In genomic region chr3:138824114-138824506, GRCh38 we compare ENCODE assay signal across 18 cellular contexts. TPM values are rescaled to one million over a fixed set of nuclear protein-coding genes. Genes with fewer than 3 reads are reported as not detected.
A peak's percentile ranks its signal among the peaks of the same experiment; 100 is the strongest.
DNase-seq lines count a peak whose midpoint lies in the region; ATAC-seq, FAIRE-seq and TF ChIP-seq lines count a peak whose summit lies in the region.
"Had no signal": no experiment of that assay in that cellular context is flagged by ENCODE, and none has a peak within 500 bp of the region (broad histone marks: within the 10 kb centered on the region; RNA-seq: fewer than 3 reads in every experiment).

No MANE protein-coding gene starts in this region.

- H3K4me3 ChIP-seq in H1 (ENCODE audit: extremely low read depth in 1 of 4, insufficient read depth in 2 of 4, low read depth in 3 of 4, low read length in 4 of 4) (no peak overlapping the region), neutrophil (ENCODE audit: low read depth in 1 of 2, low read length in 1 of 2) (no peak overlapping the region)
- H3K4me3 ChIP-seq: psoas muscle had no signal

- H4K8ac ChIP-seq in H1 (ENCODE audit: extremely low read depth, insufficient read depth, low read length) = no peak overlapping the region

- peak; percentile 81 for DNase-seq in D341Med (ENCODE audit: low spot score)
- DNase-seq in NCI-H82 (lab: John Stamatoyannopoulos, UW) = peak; percentile 96
- no peak for DNase-seq in H1 (ENCODE audit: low read depth in 1 of 2, low spot score in 2 of 2)
- no peak for DNase-seq in NCI-H774 (lab: John Stamatoyannopoulos, UW)
- DNase-seq in pons (ENCODE audit: low spot score) = no peak
- DNase-seq in NCI-H146 treated with DMSO at 0.1 percent for 48 hours (lab: John Stamatoyannopoulos, UW; ENCODE audit: unreplicated experiment) = no peak
- DNase-seq: activated naive CD4-positive, alpha-beta T cell treated with anti-CD3 and anti-CD28 coated beads, Interleukin-2, amount 10 ng/mL, durations not matched to agents 7 days and 5 days; central memory CD4-positive, alpha-beta T cell; GDM1; NCI-H1105 treated with DMSO at 0.1 percent for 48 hours; psoas muscle; stimulated activated CD4-positive, alpha-beta T cell treated with anti-CD3 and anti-CD28 coated beads, Interleukin-4, amount 100 ng/mL, for 24 hours had no signal

- WGBS in H1 (ENCODE audit: extremely low coverage in 1 of 2, insufficient coverage in 1 of 2, insufficient read length in 1 of 2, insufficient replicate concordance in 2 of 2, low coverage in 1 of 2, low lambda C conversion rate in 2 of 2, missing lambda C conversion rate in 1 of 2), 2 experiments = 75% methylated on average over 1 of the region's 1 CpG; no CpG with 5 or more reads in 1 of the 2 experiments

- H2BK20ac ChIP-seq in H1 (ENCODE audit: low read length) = peak overlapping the region; percentile 61; the same call in 1 of the 2 replicates

- no peak overlapping the region for H3K56ac ChIP-seq in H1 (replicated peaks; ENCODE audit: insufficient read length, low read depth, low read length)

- H2BK12ac ChIP-seq in H1 (ENCODE audit: low read depth, low read length) = no peak overlapping the region

- H3K9ac ChIP-seq in H1 (replicated peaks in 1 of 4; ENCODE audit: extremely low read depth in 1 of 4, low read depth in 3 of 4, low read length in 3 of 4) = no peak overlapping the region

- peak overlapping the region; percentile 67; the same call in 1 of the 2 replicates for H3K27ac ChIP-seq in H1 (ENCODE audit: low read depth, low read length)
- peak overlapping the region; percentile 31 for H3K27ac ChIP-seq in neutrophil
- H3K27ac ChIP-seq: C4-2B, psoas muscle, VCaP had no signal

- no peaks in the 10 kb centered on the region for H3K23me2 ChIP-seq in H1 (ENCODE audit: low read depth, low read length)

- no peak for TF ChIP-seq CTCF in H1 (IDR thresholded peaks at IDR 0.05; ENCODE audit: control extremely low read depth in 1 of 3, insufficient read depth in 1 of 3, low read depth in 1 of 3, low read length in 3 of 3)
- TF ChIP-seq CTCF in neutrophil (IDR thresholded peaks at IDR 0.05) = no peak

- H2AK5ac ChIP-seq in H1 (ENCODE audit: low read depth, low read length) = no peak overlapping the region

- no peak overlapping the region for H2BK120ac ChIP-seq in H1 (replicated peaks; ENCODE audit: low read depth, low read length)

- POLR2A ChIA-PET in H1 (lab: Charles Lee; ENCODE audit: partially characterized antibody) = interaction anchor here (0.7 to 3.1 kb wide), 6 partner anchors 11 to 91 kb away, joined by 3 to 16 read pairs (median 4); partner anchors contain the start of gene PIK3CB

- CTCF ChIA-PET in H1 (lab: Charles Lee; ENCODE audit: partially characterized antibody) = interaction anchor here (0.8 to 2.2 kb wide), 11 partner anchors 10 to 112 kb away, joined by 3 to 11 read pairs (median 4); no protein-coding TSS in a partner anchor

- H2BK5ac ChIP-seq in H1 (ENCODE audit: low read depth, low read length) = no peak overlapping the region

- no peak overlapping the region for H3K4ac ChIP-seq in H1 (replicated peaks; ENCODE audit: insufficient read length, low read depth, low read length)

- H3K36me3 ChIP-seq in H1 (ENCODE audit: control insufficient read depth in 2 of 4, insufficient read depth in 4 of 4, low read length in 3 of 4) (peaks cover 0 to 6% (median 0%) of the 10 kb centered on the region in 4 experiments; a peak in 1 of 8 replicates), neutrophil (peaks cover 6% of the 10 kb centered on the region)

- no peak for ATAC-seq in HG03520 (IDR thresholded peaks at IDR 0.05; ENCODE audit: unreplicated experiment)
- ATAC-seq: stimulated activated memory B cell treated with anti-CD40 and anti-IgM and Interleukin-4, amounts not matched to agents 10 μg/mL and 1 μg/mL and 100 μg/mL, for 72 hours had no signal

- no peak overlapping the region for H2BK15ac ChIP-seq in H1 (ENCODE audit: low read length)

- H3K79me1 ChIP-seq in H1 (ENCODE audit: low read depth, low read length) = peaks cover 9% of the 10 kb centered on the region

- no peak for FAIRE-seq in H1 (lab: Jason Lieb, UNC)
- FAIRE-seq: H54 had no signal

- H4K91ac ChIP-seq in H1 (replicated peaks; ENCODE audit: insufficient read length, low read length) = no peak overlapping the region

- TF ChIP-seq POLR2A in H1 (IDR thresholded peaks at IDR 0.05; ENCODE audit: control extremely low read depth in 1 of 2, low read depth in 2 of 2, low read length in 2 of 2) = no peak

- no peaks in the 10 kb centered on the region for H3K27me3 ChIP-seq in H1 (replicated peaks in 1 of 4; ENCODE audit: control insufficient read depth in 3 of 4, extremely low read depth in 1 of 4, insufficient read depth in 3 of 4, low read length in 3 of 4)
- H3K27me3 ChIP-seq in neutrophil = no peaks in the 10 kb centered on the region

- no peak for TF ChIP-seq RAD21 in H1 (IDR thresholded peaks at IDR 0.05 in 1 of 2, conservative IDR thresholded peaks at IDR 0.05 in 1 of 2; ENCODE audit: low read depth in 2 of 2, low read length in 2 of 2)

- no peak overlapping the region for H4K5ac ChIP-seq in H1 (ENCODE audit: insufficient read length, low read depth, low read length)

- H3K79me2 ChIP-seq in H1 (ENCODE audit: control insufficient read depth in 1 of 2, insufficient read depth in 2 of 2, low read length in 2 of 2) = peaks cover 3 to 77% of the 10 kb centered on the region in 2 experiments

- H3K23ac ChIP-seq in H1 (ENCODE audit: insufficient read length) = no peak overlapping the region

- H3K4me1 ChIP-seq in H1 (replicated peaks in 1 of 4; ENCODE audit: control insufficient read depth in 3 of 4, insufficient read depth in 4 of 4, low read length in 3 of 4) = peaks cover 3 to 11% (median 6%) of the 10 kb centered on the region in 4 experiments; a peak in 5 of 7 replicates
- H3K4me1 ChIP-seq in neutrophil (ENCODE audit: control insufficient read depth in 1 of 2, insufficient read depth in 1 of 2, low read depth in 1 of 2, low read length in 1 of 2) = peaks cover 6 to 18% of the 10 kb centered on the region in 2 experiments

- H3K9me3 ChIP-seq in H1 (ENCODE audit: insufficient read depth in 2 of 2, low read depth in 1 of 2, low read length in 1 of 2) (no peaks in the 10 kb centered on the region), neutrophil (no peaks in the 10 kb centered on the region)
- H3K9me3 ChIP-seq: psoas muscle had no signal

- peak overlapping the region; percentile 5 to 21; a peak in 1 of 4 replicates for H3K4me2 ChIP-seq in H1 (ENCODE audit: insufficient read depth in 1 of 2, low read depth in 2 of 2, low read length in 2 of 2)

- no peak overlapping the region for H2AFZ ChIP-seq in H1 (ENCODE audit: low read length)

- no peak for TF ChIP-seq EP300 in H1 (IDR thresholded peaks at IDR 0.05; ENCODE audit: borderline replicate concordance in 1 of 2, low read depth in 2 of 2, low read length in 2 of 2)

- no peak overlapping the region; the same call in 1 of the 2 replicates for H3K18ac ChIP-seq in H1 (ENCODE audit: extremely low read depth, low read length)

- H4K20me1 ChIP-seq in H1 (replicated peaks in 1 of 2; ENCODE audit: control insufficient read depth in 1 of 2, insufficient read depth in 2 of 2, low read length in 2 of 2) = no peaks in the 10 kb centered on the region

- no peak overlapping the region for H3K14ac ChIP-seq in H1 (ENCODE audit: insufficient read length)

TF ChIP-seq in H1, 55 proteins besides CTCF, POLR2A, EP300 and RAD21:
- TF ChIP-seq ATF2 (IDR thresholded peaks at IDR 0.05; ENCODE audit: low read length) (0 out of 2 replicates have a peak, but pooled peaks have one; percentile 8), GABPA (IDR thresholded peaks at IDR 0.05; ENCODE audit: borderline replicate concordance, insufficient read depth, low read length) (no peak), JUN (IDR thresholded peaks at IDR 0.05; ENCODE audit: low read depth, low read length) (no peak), JUND (IDR thresholded peaks at IDR 0.05; ENCODE audit: low read length) (no peak), CHD1 (IDR thresholded peaks at IDR 0.05; ENCODE audit: low read depth, low read length) (no peak), HDAC6 (IDR thresholded peaks at IDR 0.05; ENCODE audit: low read depth, low read length) (no peak), SIN3A (conservative IDR thresholded peaks at IDR 0.05 in 1 of 2, IDR thresholded peaks at IDR 0.05 in 1 of 2; ENCODE audit: low read depth in 1 of 2, low read length in 2 of 2) (no peak)

RNA-seq across cellular contexts. Expression of gene PIK3CB, which starts 10.6 kb away (rescaled TPM):
- total RNA-seq in H1 (2021; fragmentation: NEBNext Ultra II Directional; extraction: Animal tissue kit (Norgen Biotek cat#: 25700)) = 33.0 and 35.2 TPM in 2 replicates
- polyA plus RNA-seq in H1 (2011; rRNA removed) = 7.1 and 8.3 TPM in 2 replicates
- 10.3 TPM for polyA plus RNA-seq in H1 (2011; cell fraction: cytosol; rRNA removed)
- polyA plus RNA-seq in H1 (2011; cell fraction: nucleus; rRNA removed) = 8.3 TPM
- 14.7 to 20.8 TPM (median 18.0 TPM) in 4 replicates for polyA plus RNA-seq in H1 (2012, experiment 1 of 2)
- polyA plus RNA-seq in H1 (2012, experiment 2 of 2) = 1.3 TPM
- 14.9 TPM for polyA plus RNA-seq in H1 (2013, experiment 1 of 2)
- 14.4 TPM for polyA plus RNA-seq in H1 (2013, experiment 2 of 2)
- polyA minus RNA-seq in H1 (2011; rRNA and poly(A)+ RNA removed) = 23.7 and 24.6 TPM in 2 replicates
- 17.0 TPM for polyA minus RNA-seq in H1 (2011; cell fraction: cytosol; rRNA and poly(A)+ RNA removed)
- 39.3 TPM for polyA minus RNA-seq in H1 (2011; cell fraction: nucleus; rRNA and poly(A)+ RNA removed)

Comparison
In these comparisons a context has a peak if more than half of its experiments do, and no peak if none do; other contexts are left out.
1. DNase-seq: peak in D341Med (single experiment) and NCI-H82 (single experiment); none in H1 (0 of 2), NCI-H774 (single experiment), pons (single experiment) and NCI-H146 treated with DMSO at 0.1 percent for 48 hours (single experiment).